Comparison of ENCODE assay signal across 1 cellular context in the genomic region with DNA sequence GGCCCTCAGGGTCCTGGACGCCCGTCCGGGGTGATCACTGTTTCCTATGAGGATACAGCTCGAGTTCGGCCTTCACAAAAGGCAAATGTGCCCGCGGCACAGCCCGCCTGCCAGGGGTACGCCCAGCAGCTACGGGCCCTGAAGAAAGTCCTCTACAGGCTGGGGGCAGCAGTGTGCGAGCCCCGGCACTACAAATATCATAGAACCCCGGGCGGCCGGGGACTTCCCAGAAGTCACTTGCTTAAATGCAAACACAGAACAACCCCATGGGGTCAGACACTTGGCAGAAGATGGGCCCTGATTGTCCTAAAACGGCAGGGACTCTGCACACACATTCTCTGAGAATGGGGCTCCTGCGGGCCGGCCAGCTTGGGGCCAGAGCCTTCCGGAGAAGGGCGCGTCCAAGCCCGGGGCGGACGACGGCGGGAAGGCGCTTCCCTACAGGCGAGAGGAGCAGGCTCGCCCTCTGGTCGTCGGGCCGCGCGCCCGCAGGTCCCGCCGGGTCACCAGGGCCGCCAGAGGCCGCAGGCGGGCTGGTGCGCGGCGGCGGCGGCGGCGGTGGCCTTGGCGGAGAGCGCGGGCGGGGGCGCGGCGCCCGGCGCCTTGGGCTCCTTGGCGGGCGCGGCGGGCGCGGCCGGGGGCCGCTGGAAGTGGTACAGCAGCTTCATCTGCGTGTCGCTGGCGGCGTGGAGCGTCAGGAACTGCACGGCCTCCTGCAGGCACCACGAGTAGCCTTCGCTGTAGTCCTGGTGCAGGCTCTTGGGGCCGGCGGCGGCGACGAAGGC.
TF ChIP-seq lines count a peak whose summit lies in the region.

No MANE protein-coding gene starts in this region.

TF ChIP-seq in K562, 482 proteins besides CTCF, POLR2A, EP300 and RAD21 (continues in another document):
- TF ChIP-seq GTF2E2 (tag; IDR thresholded peaks at IDR 0.05) (no peak), ERF (CRISPR knock-in tag; IDR thresholded peaks at IDR 0.05) (no peak), ARID1B (IDR thresholded peaks at IDR 0.05) (no peak), GTF2F1 (IDR thresholded peaks at IDR 0.05; ENCODE audit: low read depth, low read length) (no peak), POLR2G (IDR thresholded peaks at IDR 0.05; ENCODE audit: low read depth, low read length) (peak; percentile 31; the same call in 1 of the 2 replicates), MEIS2 (IDR thresholded peaks at IDR 0.05; ENCODE audit: partially characterized antibody) (no peak), ZBTB1 (CRISPR knock-in tag; IDR thresholded peaks at IDR 0.05; ENCODE audit: borderline replicate concordance, low read depth) (peak; percentile 79; the same call in 1 of the 2 replicates), BACH1 (tag; IDR thresholded peaks at IDR 0.05) (no peak), DDX20 (tag; IDR thresholded peaks at IDR 0.05; ENCODE audit: low read depth) (no peak), MYC (IDR thresholded peaks at IDR 0.05; ENCODE audit: low read depth, low read length) (no peak), MYC (CRISPR knock-in tag; IDR thresholded peaks at IDR 0.05; ENCODE audit: borderline replicate concordance, low read depth) (no peak), TCF3 (CRISPR knock-in tag; IDR thresholded peaks at IDR 0.05) (no peak), HMG20A (CRISPR knock-in tag; conservative IDR thresholded peaks at IDR 0.05) (no peak), YBX1 (IDR thresholded peaks at IDR 0.05) (no peak), PRMT5 (CRISPR knock-in tag; IDR thresholded peaks at IDR 0.05) (no peak), PCBP1 (IDR thresholded peaks at IDR 0.05; ENCODE audit: low read depth, low read length, poor library complexity, severe bottlenecking) (no peak), ZNF707 (CRISPR knock-in tag; conservative IDR thresholded peaks at IDR 0.05) (no peak), SP1 (CRISPR knock-in tag; IDR thresholded peaks at IDR 0.05) (no peak), KDM5B (IDR thresholded peaks at IDR 0.05; ENCODE audit: insufficient replicate concordance, low read depth, low read length) (no peak), ZFPM2 (CRISPR knock-in tag; IDR thresholded peaks at IDR 0.05) (no peak), HDAC6 (IDR thresholded peaks at IDR 0.05; ENCODE audit: low read depth, low read length) (0 out of 2 replicates have a peak, but pooled peaks have one; percentile 38), ETV6 (IDR thresholded peaks at IDR 0.05; ENCODE audit: borderline replicate concordance in 1 of 2, low read depth in 2 of 2, low read length in 1 of 2) (no peak), ETV6 (CRISPR knock-in tag; IDR thresholded peaks at IDR 0.05; ENCODE audit: borderline replicate concordance) (no peak), RBM14 (IDR thresholded peaks at IDR 0.05; ENCODE audit: borderline replicate concordance, insufficient read depth, low read depth, low read length) (no peak), NR2F6 (CRISPR knock-in tag; IDR thresholded peaks at IDR 0.05) (no peak), CHCHD3 (CRISPR knock-in tag; IDR thresholded peaks at IDR 0.05) (no peak), L3MBTL2 (IDR thresholded peaks at IDR 0.05) (no peak; the same call in 1 of the 2 replicates), CTBP1 (IDR thresholded peaks at IDR 0.05; ENCODE audit: borderline replicate concordance) (peak; percentile 57; the same call in 1 of the 2 replicates), BCOR (IDR thresholded peaks at IDR 0.05) (no peak), BCL6 (CRISPR knock-in tag; IDR thresholded peaks at IDR 0.05) (no peak), SMAD4 (CRISPR knock-in tag; conservative IDR thresholded peaks at IDR 0.05) (peak; percentile 73), RB1 (IDR thresholded peaks at IDR 0.05; ENCODE audit: low read depth) (peak; percentile 77; the same call in 1 of the 2 replicates), HMG20B (CRISPR knock-in tag; IDR thresholded peaks at IDR 0.05) (no peak), SNIP1 (IDR thresholded peaks at IDR 0.05; ENCODE audit: low read depth) (no peak), CCNT2 (IDR thresholded peaks at IDR 0.05; ENCODE audit: borderline replicate concordance, extremely low read depth, insufficient read length, low read depth, low read length) (no peak), PHF21A (IDR thresholded peaks at IDR 0.05; ENCODE audit: borderline replicate concordance, low read depth) (no peak), HMGN3 (IDR thresholded peaks at IDR 0.05; ENCODE audit: borderline replicate concordance, extremely low read depth, insufficient read length, low read depth, low read length) (peak; percentile 24)
- TF ChIP-seq, protein P1, sequence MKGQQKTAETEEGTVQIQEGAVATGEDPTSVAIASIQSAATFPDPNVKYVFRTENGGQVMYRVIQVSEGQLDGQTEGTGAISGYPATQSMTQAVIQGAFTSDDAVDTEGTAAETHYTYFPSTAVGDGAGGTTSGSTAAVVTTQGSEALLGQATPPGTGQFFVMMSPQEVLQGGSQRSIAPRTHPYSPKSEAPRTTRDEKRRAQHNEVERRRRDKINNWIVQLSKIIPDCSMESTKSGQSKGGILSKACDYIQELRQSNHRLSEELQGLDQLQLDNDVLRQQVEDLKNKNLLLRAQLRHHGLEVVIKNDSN (CRISPR knock-in tag; IDR thresholded peaks at IDR 0.05), result no peak
- TF ChIP-seq, protein P2, sequence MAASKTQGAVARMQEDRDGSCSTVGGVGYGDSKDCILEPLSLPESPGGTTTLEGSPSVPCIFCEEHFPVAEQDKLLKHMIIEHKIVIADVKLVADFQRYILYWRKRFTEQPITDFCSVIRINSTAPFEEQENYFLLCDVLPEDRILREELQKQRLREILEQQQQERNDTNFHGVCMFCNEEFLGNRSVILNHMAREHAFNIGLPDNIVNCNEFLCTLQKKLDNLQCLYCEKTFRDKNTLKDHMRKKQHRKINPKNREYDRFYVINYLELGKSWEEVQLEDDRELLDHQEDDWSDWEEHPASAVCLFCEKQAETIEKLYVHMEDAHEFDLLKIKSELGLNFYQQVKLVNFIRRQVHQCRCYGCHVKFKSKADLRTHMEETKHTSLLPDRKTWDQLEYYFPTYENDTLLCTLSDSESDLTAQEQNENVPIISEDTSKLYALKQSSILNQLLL (CRISPR knock-in tag; IDR thresholded peaks at IDR 0.05; ENCODE audit: borderline replicate concordance), result no peak
- TF ChIP-seq, protein P3, sequence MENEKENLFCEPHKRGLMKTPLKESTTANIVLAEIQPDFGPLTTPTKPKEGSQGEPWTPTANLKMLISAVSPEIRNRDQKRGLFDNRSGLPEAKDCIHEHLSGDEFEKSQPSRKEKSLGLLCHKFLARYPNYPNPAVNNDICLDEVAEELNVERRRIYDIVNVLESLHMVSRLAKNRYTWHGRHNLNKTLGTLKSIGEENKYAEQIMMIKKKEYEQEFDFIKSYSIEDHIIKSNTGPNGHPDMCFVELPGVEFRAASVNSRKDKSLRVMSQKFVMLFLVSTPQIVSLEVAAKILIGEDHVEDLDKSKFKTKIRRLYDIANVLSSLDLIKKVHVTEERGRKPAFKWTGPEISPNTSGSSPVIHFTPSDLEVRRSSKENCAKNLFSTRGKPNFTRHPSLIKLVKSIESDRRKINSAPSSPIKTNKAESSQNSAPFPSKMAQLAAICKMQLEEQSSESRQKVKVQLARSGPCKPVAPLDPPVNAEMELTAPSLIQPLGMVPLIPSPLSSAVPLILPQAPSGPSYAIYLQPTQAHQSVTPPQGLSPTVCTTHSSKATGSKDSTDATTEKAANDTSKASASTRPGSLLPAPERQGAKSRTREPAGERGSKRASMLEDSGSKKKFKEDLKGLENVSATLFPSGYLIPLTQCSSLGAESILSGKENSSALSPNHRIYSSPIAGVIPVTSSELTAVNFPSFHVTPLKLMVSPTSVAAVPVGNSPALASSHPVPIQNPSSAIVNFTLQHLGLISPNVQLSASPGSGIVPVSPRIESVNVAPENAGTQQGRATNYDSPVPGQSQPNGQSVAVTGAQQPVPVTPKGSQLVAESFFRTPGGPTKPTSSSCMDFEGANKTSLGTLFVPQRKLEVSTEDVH (IDR thresholded peaks at IDR 0.05; ENCODE audit: low read depth, partially characterized antibody), result no peak
- TF ChIP-seq, protein P4, sequence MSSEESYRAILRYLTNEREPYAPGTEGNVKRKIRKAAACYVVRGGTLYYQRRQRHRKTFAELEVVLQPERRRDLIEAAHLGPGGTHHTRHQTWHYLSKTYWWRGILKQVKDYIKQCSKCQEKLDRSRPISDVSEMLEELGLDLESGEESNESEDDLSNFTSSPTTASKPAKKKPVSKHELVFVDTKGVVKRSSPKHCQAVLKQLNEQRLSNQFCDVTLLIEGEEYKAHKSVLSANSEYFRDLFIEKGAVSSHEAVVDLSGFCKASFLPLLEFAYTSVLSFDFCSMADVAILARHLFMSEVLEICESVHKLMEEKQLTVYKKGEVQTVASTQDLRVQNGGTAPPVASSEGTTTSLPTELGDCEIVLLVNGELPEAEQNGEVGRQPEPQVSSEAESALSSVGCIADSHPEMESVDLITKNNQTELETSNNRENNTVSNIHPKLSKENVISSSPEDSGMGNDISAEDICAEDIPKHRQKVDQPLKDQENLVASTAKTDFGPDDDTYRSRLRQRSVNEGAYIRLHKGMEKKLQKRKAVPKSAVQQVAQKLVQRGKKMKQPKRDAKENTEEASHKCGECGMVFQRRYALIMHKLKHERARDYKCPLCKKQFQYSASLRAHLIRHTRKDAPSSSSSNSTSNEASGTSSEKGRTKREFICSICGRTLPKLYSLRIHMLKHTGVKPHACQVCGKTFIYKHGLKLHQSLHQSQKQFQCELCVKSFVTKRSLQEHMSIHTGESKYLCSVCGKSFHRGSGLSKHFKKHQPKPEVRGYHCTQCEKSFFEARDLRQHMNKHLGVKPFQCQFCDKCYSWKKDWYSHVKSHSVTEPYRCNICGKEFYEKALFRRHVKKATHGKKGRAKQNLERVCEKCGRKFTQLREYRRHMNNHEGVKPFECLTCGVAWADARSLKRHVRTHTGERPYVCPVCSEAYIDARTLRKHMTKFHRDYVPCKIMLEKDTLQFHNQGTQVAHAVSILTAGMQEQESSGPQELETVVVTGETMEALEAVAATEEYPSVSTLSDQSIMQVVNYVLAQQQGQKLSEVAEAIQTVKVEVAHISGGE (CRISPR knock-in tag; IDR thresholded peaks at IDR 0.05), result no peak
- TF ChIP-seq, protein P5, sequence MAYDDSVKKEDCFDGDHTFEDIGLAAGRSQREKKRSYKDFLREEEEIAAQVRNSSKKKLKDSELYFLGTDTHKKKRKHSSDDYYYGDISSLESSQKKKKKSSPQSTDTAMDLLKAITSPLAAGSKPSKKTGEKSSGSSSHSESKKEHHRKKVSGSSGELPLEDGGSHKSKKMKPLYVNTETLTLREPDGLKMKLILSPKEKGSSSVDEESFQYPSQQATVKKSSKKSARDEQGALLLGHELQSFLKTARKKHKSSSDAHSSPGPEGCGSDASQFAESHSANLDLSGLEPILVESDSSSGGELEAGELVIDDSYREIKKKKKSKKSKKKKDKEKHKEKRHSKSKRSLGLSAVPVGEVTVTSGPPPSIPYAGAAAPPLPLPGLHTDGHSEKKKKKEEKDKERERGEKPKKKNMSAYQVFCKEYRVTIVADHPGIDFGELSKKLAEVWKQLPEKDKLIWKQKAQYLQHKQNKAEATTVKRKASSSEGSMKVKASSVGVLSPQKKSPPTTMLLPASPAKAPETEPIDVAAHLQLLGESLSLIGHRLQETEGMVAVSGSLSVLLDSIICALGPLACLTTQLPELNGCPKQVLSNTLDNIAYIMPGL (CRISPR knock-in tag; IDR thresholded peaks at IDR 0.05), result no peak
- TF ChIP-seq, protein P6, sequence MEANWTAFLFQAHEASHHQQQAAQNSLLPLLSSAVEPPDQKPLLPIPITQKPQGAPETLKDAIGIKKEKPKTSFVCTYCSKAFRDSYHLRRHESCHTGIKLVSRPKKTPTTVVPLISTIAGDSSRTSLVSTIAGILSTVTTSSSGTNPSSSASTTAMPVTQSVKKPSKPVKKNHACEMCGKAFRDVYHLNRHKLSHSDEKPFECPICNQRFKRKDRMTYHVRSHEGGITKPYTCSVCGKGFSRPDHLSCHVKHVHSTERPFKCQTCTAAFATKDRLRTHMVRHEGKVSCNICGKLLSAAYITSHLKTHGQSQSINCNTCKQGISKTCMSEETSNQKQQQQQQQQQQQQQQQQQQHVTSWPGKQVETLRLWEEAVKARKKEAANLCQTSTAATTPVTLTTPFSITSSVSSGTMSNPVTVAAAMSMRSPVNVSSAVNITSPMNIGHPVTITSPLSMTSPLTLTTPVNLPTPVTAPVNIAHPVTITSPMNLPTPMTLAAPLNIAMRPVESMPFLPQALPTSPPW (CRISPR knock-in tag; IDR thresholded peaks at IDR 0.05), result peak; percentile 24; the same call in 1 of the 2 replicates
- TF ChIP-seq, protein P7, sequence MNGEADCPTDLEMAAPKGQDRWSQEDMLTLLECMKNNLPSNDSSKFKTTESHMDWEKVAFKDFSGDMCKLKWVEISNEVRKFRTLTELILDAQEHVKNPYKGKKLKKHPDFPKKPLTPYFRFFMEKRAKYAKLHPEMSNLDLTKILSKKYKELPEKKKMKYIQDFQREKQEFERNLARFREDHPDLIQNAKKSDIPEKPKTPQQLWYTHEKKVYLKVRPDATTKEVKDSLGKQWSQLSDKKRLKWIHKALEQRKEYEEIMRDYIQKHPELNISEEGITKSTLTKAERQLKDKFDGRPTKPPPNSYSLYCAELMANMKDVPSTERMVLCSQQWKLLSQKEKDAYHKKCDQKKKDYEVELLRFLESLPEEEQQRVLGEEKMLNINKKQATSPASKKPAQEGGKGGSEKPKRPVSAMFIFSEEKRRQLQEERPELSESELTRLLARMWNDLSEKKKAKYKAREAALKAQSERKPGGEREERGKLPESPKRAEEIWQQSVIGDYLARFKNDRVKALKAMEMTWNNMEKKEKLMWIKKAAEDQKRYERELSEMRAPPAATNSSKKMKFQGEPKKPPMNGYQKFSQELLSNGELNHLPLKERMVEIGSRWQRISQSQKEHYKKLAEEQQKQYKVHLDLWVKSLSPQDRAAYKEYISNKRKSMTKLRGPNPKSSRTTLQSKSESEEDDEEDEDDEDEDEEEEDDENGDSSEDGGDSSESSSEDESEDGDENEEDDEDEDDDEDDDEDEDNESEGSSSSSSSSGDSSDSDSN (IDR thresholded peaks at IDR 0.05; ENCODE audit: borderline replicate concordance in 1 of 2, low read depth in 2 of 2, low read length in 2 of 2), result peak; percentile 70 to 98; a peak in 3 of 4 replicates
- TF ChIP-seq, protein P8, sequence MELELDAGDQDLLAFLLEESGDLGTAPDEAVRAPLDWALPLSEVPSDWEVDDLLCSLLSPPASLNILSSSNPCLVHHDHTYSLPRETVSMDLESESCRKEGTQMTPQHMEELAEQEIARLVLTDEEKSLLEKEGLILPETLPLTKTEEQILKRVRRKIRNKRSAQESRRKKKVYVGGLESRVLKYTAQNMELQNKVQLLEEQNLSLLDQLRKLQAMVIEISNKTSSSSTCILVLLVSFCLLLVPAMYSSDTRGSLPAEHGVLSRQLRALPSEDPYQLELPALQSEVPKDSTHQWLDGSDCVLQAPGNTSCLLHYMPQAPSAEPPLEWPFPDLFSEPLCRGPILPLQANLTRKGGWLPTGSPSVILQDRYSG (tag; conservative IDR thresholded peaks at IDR 0.05; ENCODE audit: low read depth), result no peak
- TF ChIP-seq, protein P9, sequence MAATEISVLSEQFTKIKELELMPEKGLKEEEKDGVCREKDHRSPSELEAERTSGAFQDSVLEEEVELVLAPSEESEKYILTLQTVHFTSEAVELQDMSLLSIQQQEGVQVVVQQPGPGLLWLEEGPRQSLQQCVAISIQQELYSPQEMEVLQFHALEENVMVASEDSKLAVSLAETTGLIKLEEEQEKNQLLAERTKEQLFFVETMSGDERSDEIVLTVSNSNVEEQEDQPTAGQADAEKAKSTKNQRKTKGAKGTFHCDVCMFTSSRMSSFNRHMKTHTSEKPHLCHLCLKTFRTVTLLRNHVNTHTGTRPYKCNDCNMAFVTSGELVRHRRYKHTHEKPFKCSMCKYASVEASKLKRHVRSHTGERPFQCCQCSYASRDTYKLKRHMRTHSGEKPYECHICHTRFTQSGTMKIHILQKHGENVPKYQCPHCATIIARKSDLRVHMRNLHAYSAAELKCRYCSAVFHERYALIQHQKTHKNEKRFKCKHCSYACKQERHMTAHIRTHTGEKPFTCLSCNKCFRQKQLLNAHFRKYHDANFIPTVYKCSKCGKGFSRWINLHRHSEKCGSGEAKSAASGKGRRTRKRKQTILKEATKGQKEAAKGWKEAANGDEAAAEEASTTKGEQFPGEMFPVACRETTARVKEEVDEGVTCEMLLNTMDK (IDR thresholded peaks at IDR 0.05; ENCODE audit: borderline replicate concordance, insufficient read depth, low read depth, low read length, poor library complexity, severe bottlenecking), result peak; percentile 45
